In the genomic region with DNA sequence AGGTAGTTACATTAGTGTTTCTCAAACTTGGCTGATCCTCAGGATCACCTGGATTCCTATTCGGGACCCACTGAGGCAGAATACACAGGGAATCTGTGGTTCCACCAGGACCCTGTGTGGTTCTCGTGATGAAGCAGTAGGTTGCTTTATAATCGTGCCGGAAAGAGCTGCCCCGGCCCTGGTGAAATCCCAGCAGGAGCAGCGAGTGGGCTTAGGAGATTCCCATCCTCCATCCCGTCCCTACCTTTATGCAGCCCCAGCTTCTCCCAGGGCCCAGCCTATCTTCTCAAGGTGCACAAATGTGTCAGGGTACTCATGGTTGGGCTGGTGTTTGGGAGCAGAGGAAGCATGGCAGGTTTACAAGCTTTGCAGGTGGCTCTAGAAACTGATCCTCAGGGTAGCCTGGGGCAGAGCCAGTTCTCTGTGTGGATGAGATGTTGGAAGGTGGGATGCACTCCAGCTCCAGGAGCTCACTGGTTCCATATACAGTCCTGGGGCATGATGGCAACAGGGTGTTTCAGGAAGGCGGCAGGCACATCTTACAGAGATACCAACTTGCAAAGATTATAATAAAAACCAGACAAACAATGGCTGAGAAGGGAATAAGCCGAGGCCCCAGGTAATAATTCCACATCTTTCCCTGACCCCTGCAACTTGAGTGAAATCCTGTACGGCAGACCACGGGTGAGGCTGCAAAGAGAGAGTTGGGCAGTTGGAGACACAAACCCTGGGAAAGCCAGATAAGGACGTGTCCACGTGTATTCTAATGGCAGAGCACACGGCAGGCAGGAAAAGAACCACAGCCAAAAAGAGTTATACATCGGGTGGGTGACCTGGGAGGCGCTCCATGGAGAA, we compare ENCODE assay signal across 1 cellular context.
TF ChIP-seq lines count a peak whose summit lies in the region.

No MANE protein-coding gene starts in this region.

TF ChIP-seq in HepG2, 621 proteins besides CTCF, POLR2A, EP300 and RAD21 (continued from another document):
- TF ChIP-seq, protein P1, sequence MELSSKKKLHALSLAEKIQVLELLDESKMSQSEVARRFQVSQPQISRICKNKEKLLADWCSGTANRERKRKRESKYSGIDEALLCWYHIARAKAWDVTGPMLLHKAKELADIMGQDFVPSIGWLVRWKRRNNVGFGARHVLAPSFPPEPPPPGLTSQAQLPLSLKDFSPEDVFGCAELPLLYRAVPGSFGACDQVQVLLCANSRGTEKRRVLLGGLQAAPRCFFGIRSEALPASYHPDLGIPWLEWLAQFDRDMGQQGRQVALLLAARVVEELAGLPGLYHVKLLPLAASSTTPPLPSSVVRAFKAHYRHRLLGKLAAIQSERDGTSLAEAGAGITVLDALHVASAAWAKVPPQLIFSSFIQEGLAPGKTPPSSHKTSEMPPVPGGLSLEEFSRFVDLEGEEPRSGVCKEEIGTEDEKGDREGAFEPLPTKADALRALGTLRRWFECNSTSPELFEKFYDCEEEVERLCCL (CRISPR knock-in tag; IDR thresholded peaks at IDR 0.05; ENCODE audit: borderline replicate concordance) = 0 out of 2 replicates have a peak, but pooled peaks have one; percentile 28
